Comparison of ENCODE assay signal across 27 cellular contexts in the genomic region with DNA sequence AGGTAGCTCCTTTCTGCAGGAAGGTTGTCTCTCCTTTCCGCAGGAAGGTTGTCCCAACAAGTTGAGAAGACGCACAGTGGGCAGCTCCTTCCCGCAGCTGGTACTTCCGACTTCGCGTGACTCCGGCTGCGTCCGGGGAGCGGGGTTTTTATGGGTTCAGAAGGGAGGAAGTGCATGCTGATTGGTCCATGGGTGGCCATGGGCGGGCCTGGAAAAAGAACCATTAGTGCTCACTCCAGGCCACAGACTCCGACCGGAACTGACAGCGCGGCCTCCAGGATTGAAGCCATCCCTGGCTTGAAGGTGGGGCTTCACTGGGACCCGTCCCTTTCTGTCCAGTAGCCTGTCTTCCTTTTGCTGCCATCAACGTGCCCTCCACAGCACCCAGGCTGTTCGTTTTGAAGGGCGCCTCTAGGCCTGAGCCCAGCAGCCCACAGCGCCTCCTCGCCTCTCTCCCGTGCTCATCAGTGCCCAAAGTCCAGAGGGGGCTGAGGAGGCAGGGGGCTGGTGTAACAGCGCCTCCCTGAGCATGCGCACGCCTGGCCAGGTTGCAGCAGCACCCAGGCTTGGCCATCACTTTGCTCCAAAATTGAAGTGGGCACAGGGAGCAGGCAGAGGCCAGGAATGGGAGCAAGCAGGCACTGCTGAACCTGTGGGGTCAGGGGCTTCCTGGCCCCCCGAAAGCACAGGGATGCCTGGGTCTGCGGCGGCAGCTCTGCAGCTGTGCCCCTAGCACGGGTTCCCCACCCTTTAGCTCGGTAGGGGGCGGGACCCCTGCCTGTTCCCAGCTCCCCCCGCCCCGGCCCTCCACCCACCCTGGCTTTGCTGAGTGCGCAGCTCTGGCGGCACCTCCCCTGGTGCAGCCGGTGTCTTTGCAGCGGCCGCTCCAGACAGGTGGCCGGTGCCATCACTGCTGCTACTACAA.
DNase-seq lines count a peak whose midpoint lies in the region; ATAC-seq and TF ChIP-seq lines count a peak whose summit lies in the region.
"Had no signal": no experiment of that assay in that cellular context is flagged by ENCODE, and none has a peak within 500 bp of the region (broad histone marks: within the 10 kb centered on the region; RNA-seq: fewer than 3 reads in every experiment).

No MANE protein-coding gene starts in this region.

- H4K8ac ChIP-seq in neuronal stem cell (ENCODE audit: low read depth, low read length), result no peak overlapping the region

- H3K4me1 Mint-ChIP-seq in WTC11 (no peaks in the 10 kb centered on the region), endothelial cell (ENCODE audit: unreplicated experiment) (no peaks in the 10 kb centered on the region)
- H3K4me1 Mint-ChIP-seq: memory B cell, nephron had no signal

- TF ChIP-seq CTCF in LNCaP clone FGC (IDR thresholded peaks at IDR 0.05; ENCODE audit: control insufficient read depth, extremely low read depth, insufficient read depth) (no peak), WTC11 (IDR thresholded peaks at IDR 0.05) (no peak), osteoblast (IDR thresholded peaks at IDR 0.05; ENCODE audit: extremely low read depth, low read depth, low read length) (no peak), dorsolateral prefrontal cortex (IDR thresholded peaks at IDR 0.05 in 54 of 56, conservative IDR thresholded peaks at IDR 0.05 in 2 of 56; ENCODE audit: low read depth in 1 of 56, partially characterized antibody in 56 of 56) (no peak), endothelial cell (IDR thresholded peaks at IDR 0.05; ENCODE audit: unreplicated experiment) (no peak)

- H3K36me3 Mint-ChIP-seq in WTC11 (no peaks in the 10 kb centered on the region), endothelial cell (ENCODE audit: low read depth, unreplicated experiment) (no peaks in the 10 kb centered on the region)
- H3K36me3 Mint-ChIP-seq: activated CD4-positive, alpha-beta memory T cell treated with anti-CD3 and anti-CD28 coated beads for 36 hours; activated naive CD4-positive, alpha-beta T cell treated with anti-CD3 and anti-CD28 coated beads, Interleukin-2, amount 50 U/mL, for 72 hours; memory B cell had no signal

- ATAC-seq in WTC11, result peak; percentile 84
- ATAC-seq: activated naive CD4-positive, alpha-beta T cell treated with anti-CD3 and anti-CD28 coated beads, Interleukin-2, amount 50 U/mL, for 72 hours; gastrocnemius medialis; GM12878; HCT116 had no signal

- no peak overlapping the region for H4K91ac ChIP-seq in neuronal stem cell (ENCODE audit: low read depth, low read length, poor library complexity)

- no CpG with 5 or more reads among the region's 39 CpGs for WGBS in neuronal stem cell (ENCODE audit: extremely low coverage in 2 of 2, insufficient read length in 2 of 2, insufficient replicate concordance in 1 of 2), 2 donors

- H3K23ac ChIP-seq in neuronal stem cell (ENCODE audit: low read depth, low read length, poor library complexity), result peak overlapping the region; percentile 65

- CTCF ChIA-PET in WTC11 (lab: Charles Lee), result interaction anchor here (0.9 to 1.0 kb wide), 2 partner anchors 34 to 219 kb away, joined by 3 to 6 read pairs; no protein-coding TSS in a partner anchor

- H3K27me3 Mint-ChIP-seq in WTC11 (ENCODE audit: low read depth) (no peaks in the 10 kb centered on the region), endothelial cell (ENCODE audit: unreplicated experiment) (no peaks in the 10 kb centered on the region)
- H3K27me3 Mint-ChIP-seq: memory B cell had no signal

- DNase-seq in COLO829 (ENCODE audit: low spot score) (peak; percentile 85), LNCaP clone FGC (ENCODE audit: low read depth) (no peak), WTC11 (ENCODE audit: low spot score) (peak; percentile 40), neuronal stem cell (ENCODE audit: low spot score) (no peak), osteoblast (ENCODE audit: insufficient read length, low spot score, missing footprints) (no peak), dorsolateral prefrontal cortex (no peak), MV-4-11 (lab: John Stamatoyannopoulos, UW) (no peak), endothelial cell (ENCODE audit: low spot score) (no peak)
- DNase-seq: activated CD4-positive, alpha-beta memory T cell treated with anti-CD3 and anti-CD28 coated beads for 36 hours; activated CD4-positive, alpha-beta T cell treated with anti-CD3 and anti-CD28 coated beads for 1 hour; BE2C; DMS153; gastrocnemius medialis; NCI-H1092; NCI-H1694 treated with DMSO at 0.1 percent for 48 hours; NCI-H2171; ovary; stomach; T-helper 2 cell; thyroid gland had no signal

- H3K9me3 ChIP-seq in neuronal stem cell (replicated peaks in 1 of 2; ENCODE audit: control insufficient read depth in 2 of 2, insufficient read depth in 1 of 2, low read depth in 1 of 2, low read length in 2 of 2) (peaks cover 0 to 3% of the 10 kb centered on the region in 2 donors), osteoblast (ENCODE audit: low read depth, low read length) (no peaks in the 10 kb centered on the region)
- H3K9me3 ChIP-seq: BE2C, breast epithelium, gastrocnemius medialis, ovary, stomach, thyroid gland had no signal

- H3K4ac ChIP-seq in neuronal stem cell (ENCODE audit: low read length), result no peak overlapping the region

- H3K4me2 ChIP-seq in neuronal stem cell (ENCODE audit: insufficient read depth, low read length, poor library complexity, severe bottlenecking) (no peak overlapping the region), osteoblast (ENCODE audit: insufficient read depth, low read length) (no peak overlapping the region)

- POLR2A ChIA-PET in WTC11 (lab: Charles Lee), result no interaction called here

- no peaks in the 10 kb centered on the region for H3K9me3 Mint-ChIP-seq in WTC11
- no peaks in the 10 kb centered on the region for H3K9me3 Mint-ChIP-seq in endothelial cell (ENCODE audit: unreplicated experiment)
- H3K9me3 Mint-ChIP-seq: activated CD4-positive, alpha-beta memory T cell treated with anti-CD3 and anti-CD28 coated beads for 36 hours; activated naive CD4-positive, alpha-beta T cell treated with anti-CD3 and anti-CD28 coated beads, Interleukin-2, amount 50 U/mL, for 72 hours; activated T-helper 1 cell treated with anti-CD3 and anti-CD28 coated beads, Interleukin-12 subunit alpha, Interleukin-12 subunit beta, Interleukin-2, Interleukin-4 antibody, amounts not matched to agents 30 ng/mL and 10 ng/mL and 1 ng/mL, durations not matched to agents 14 hours and 24 hours and 36 hours; memory B cell; nephron had no signal

- H2BK120ac ChIP-seq in neuronal stem cell (ENCODE audit: low read depth, low read length), result no peak overlapping the region

- H3K36me3 ChIP-seq in neuronal stem cell (replicated peaks in 1 of 2; ENCODE audit: control insufficient read depth in 2 of 2, insufficient read depth in 2 of 2, low read length in 2 of 2), result no peaks in the 10 kb centered on the region
- no peaks in the 10 kb centered on the region for H3K36me3 ChIP-seq in osteoblast (ENCODE audit: insufficient read depth, low read length)
- H3K36me3 ChIP-seq: BE2C, breast epithelium, gastrocnemius medialis, ovary, stomach, thyroid gland had no signal

- H3K79me2 ChIP-seq in osteoblast (ENCODE audit: insufficient read depth, low read length), result no peaks in the 10 kb centered on the region

- no peak overlapping the region for H3K4me3 Mint-ChIP-seq in WTC11
- H3K4me3 Mint-ChIP-seq in endothelial cell (ENCODE audit: unreplicated experiment), result no peak overlapping the region
- H3K4me3 Mint-ChIP-seq: activated CD4-positive, alpha-beta memory T cell treated with anti-CD3 and anti-CD28 coated beads for 36 hours; activated T-helper 1 cell treated with anti-CD3 and anti-CD28 coated beads, Interleukin-12 subunit alpha, Interleukin-12 subunit beta, Interleukin-2, Interleukin-4 antibody, amounts not matched to agents 30 ng/mL and 10 ng/mL and 1 ng/mL, durations not matched to agents 14 hours and 24 hours and 36 hours; memory B cell; nephron had no signal

- intact Hi-C loops in dorsolateral prefrontal cortex (cut with DNase I), result no loop called here

- H2BK12ac ChIP-seq in neuronal stem cell (ENCODE audit: low read length), result no peak overlapping the region

- no peaks in the 10 kb centered on the region for H3K27me3 ChIP-seq in neuronal stem cell (ENCODE audit: control insufficient read depth in 3 of 3, insufficient read depth in 3 of 3, low read depth in 1 of 3, low read length in 3 of 3)
- H3K27me3 ChIP-seq in osteoblast (ENCODE audit: insufficient read depth, low read length), result no peaks in the 10 kb centered on the region
- peaks cover 0 to 4% (median 0%) of the 10 kb centered on the region in 45 donors for H3K27me3 ChIP-seq in dorsolateral prefrontal cortex
- H3K27me3 ChIP-seq: BE2C, gastrocnemius medialis, ovary, thyroid gland had no signal

- H3K27ac ChIP-seq in neuronal stem cell (replicated peaks; ENCODE audit: low read length) (no peak overlapping the region), osteoblast (ENCODE audit: low read depth, low read length) (no peak overlapping the region), dorsolateral prefrontal cortex (no peak overlapping the region)
- H3K27ac ChIP-seq: breast epithelium, gastrocnemius medialis, ovary, stomach, thyroid gland had no signal

- H2AK5ac ChIP-seq in neuronal stem cell (ENCODE audit: low read depth, low read length), result no peak overlapping the region

- no peaks in the 10 kb centered on the region for H4K20me1 ChIP-seq in osteoblast (ENCODE audit: insufficient read depth, low read length)

- peak overlapping the region; percentile 14 for H2BK5ac ChIP-seq in neuronal stem cell (ENCODE audit: low read length)

- no peaks in the 10 kb centered on the region for H3K79me1 ChIP-seq in neuronal stem cell (ENCODE audit: low read depth, low read length)

- peak overlapping the region; percentile 85 for H3K18ac ChIP-seq in neuronal stem cell (ENCODE audit: low read length)

- no peak overlapping the region for H2BK15ac ChIP-seq in neuronal stem cell (ENCODE audit: low read length)

- H3K4me3 ChIP-seq in LNCaP clone FGC (ENCODE audit: low read depth, low read length) (peak overlapping the region; percentile 12; the same call in 1 of the 2 replicates), neuronal stem cell (ENCODE audit: low read length in 2 of 2) (peak overlapping the region in 1 of 2 donors; percentile 58), osteoblast (ENCODE audit: insufficient read depth, low read length) (no peak overlapping the region), dorsolateral prefrontal cortex (no peak overlapping the region)
- H3K4me3 ChIP-seq: breast epithelium, gastrocnemius medialis, GM12878, ovary, stomach, thyroid gland had no signal

- H3K9ac ChIP-seq in neuronal stem cell (ENCODE audit: low read depth, low read length, poor library complexity), result no peak overlapping the region

- no peak overlapping the region for H3K27ac Mint-ChIP-seq in WTC11
- no peak overlapping the region for H3K27ac Mint-ChIP-seq in endothelial cell (ENCODE audit: unreplicated experiment)
- H3K27ac Mint-ChIP-seq: activated CD4-positive, alpha-beta memory T cell treated with anti-CD3 and anti-CD28 coated beads for 36 hours; activated naive CD4-positive, alpha-beta T cell treated with anti-CD3 and anti-CD28 coated beads, Interleukin-2, amount 50 U/mL, for 72 hours; activated T-helper 1 cell treated with anti-CD3 and anti-CD28 coated beads, Interleukin-12 subunit alpha, Interleukin-12 subunit beta, Interleukin-2, Interleukin-4 antibody, amounts not matched to agents 30 ng/mL and 10 ng/mL and 1 ng/mL, durations not matched to agents 14 hours and 24 hours and 36 hours; memory B cell; nephron had no signal

- H3K4me1 ChIP-seq in neuronal stem cell (ENCODE audit: control insufficient read depth in 2 of 2, insufficient read depth in 1 of 2, low read depth in 1 of 2, low read length in 2 of 2), result peaks cover 0 to 2% of the 10 kb centered on the region in 2 donors
- no peaks in the 10 kb centered on the region for H3K4me1 ChIP-seq in osteoblast (ENCODE audit: insufficient read depth, low read length)
- H3K4me1 ChIP-seq: BE2C, breast epithelium, gastrocnemius medialis, stomach, thyroid gland had no signal

- H3K14ac ChIP-seq in neuronal stem cell (ENCODE audit: low read length), result peak overlapping the region; percentile 9

- H2AFZ ChIP-seq in neuronal stem cell (ENCODE audit: low read length) (peak overlapping the region; percentile 22), osteoblast (ENCODE audit: low read length) (no peak overlapping the region)

Comparison
In these comparisons a context has a peak if more than half of its experiments do, and no peak if none do; other contexts are left out.
1. DNase-seq: peak in COLO829 (single experiment) and WTC11 (single experiment); none in LNCaP clone FGC (single experiment), neuronal stem cell (single experiment), osteoblast (single experiment), dorsolateral prefrontal cortex (0 of 10), MV-4-11 (single experiment) and endothelial cell (single experiment).